In the genomic region with DNA sequence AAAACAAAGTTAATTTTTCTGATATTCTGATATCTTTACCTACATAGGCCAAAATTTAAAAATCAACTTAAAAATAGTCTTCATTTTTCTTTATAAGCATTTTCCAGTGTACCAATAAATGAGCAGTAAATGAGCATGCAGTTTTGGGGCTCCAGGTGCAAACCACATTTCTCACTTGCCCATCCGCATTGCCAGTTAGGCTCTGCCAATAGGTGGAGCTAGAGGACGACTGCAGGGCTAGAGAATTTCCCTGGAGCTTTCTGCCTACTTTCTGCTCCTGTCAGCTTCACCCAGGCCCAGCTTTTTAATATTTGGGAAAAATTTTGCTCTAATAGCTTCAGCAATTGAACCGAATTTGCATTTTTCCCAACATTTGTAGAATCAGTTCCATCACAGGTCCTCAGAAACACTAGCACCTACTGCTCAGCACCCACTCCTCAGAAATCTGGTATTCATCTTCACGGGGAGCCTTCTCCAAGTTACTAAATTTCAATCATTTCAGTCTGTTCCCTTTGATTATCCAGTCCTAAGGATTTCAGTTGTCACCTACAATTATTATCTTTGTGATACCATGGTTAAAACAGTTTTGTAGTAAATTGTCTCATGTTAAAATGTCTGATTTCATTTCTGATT, we compare ENCODE assay signal across 8 cellular contexts.
DNase-seq lines count a peak whose midpoint lies in the region; ATAC-seq and TF ChIP-seq lines count a peak whose summit lies in the region.

No MANE protein-coding gene starts in this region.

- peaks cover 7% of the 10 kb centered on the region for H3K9me3 Mint-ChIP-seq in nephron progenitor cell

- H3K27ac Mint-ChIP-seq in nephron progenitor cell, result no peak overlapping the region

- H3K4me3 ChIP-seq in cardiac muscle cell (no peak overlapping the region), HFF-Myc (replicated peaks; ENCODE audit: low read depth, low read length) (no peak overlapping the region)

- TF ChIP-seq CTCF in cardiac muscle cell (IDR thresholded peaks at IDR 0.05; ENCODE audit: low read depth, low read length) (peak; percentile 99), HFF-Myc (IDR thresholded peaks at IDR 0.05; ENCODE audit: low read depth, low read length, missing control alignments) (peak; percentile 83), nephron progenitor cell (IDR thresholded peaks at IDR 0.05) (peak; percentile 83)

- peak; percentile 55 to 73 for DNase-seq in cardiac muscle cell (ENCODE audit: low read depth in 1 of 2, low spot score in 1 of 2)
- DNase-seq in Right ventricle myocardium inferior (ENCODE audit: missing footprints), result no peak
- DNase-seq in HFF-Myc (ENCODE audit: extremely low read depth, low read depth), result peak; percentile 12
- peak; percentile 25 for DNase-seq in NCI-H1694 (lab: John Stamatoyannopoulos, UW)
- peak; percentile 71 for DNase-seq in activated CD8-positive, alpha-beta memory T cell treated with anti-CD3 and anti-CD28 coated beads for 24 hours
- DNase-seq in erythroblast (lab: John Stamatoyannopoulos, UW), result peak; percentile 32 to 61
- DNase-seq in nephron progenitor cell, result peak; percentile 54
- DNase-seq in ureter (ENCODE audit: low spot score), result peak; percentile 46

- H3K9me3 ChIP-seq in cardiac muscle cell (ENCODE audit: low read depth), result no peaks in the 10 kb centered on the region

- H3K27ac ChIP-seq in cardiac muscle cell, result no peak overlapping the region

- H3K27me3 ChIP-seq in cardiac muscle cell, result no peaks in the 10 kb centered on the region

- no peaks in the 10 kb centered on the region for H3K4me1 Mint-ChIP-seq in nephron progenitor cell

- H3K36me3 ChIP-seq in cardiac muscle cell, result no peaks in the 10 kb centered on the region

- no peak overlapping the region for H3K4me3 Mint-ChIP-seq in nephron progenitor cell

- no peak for ATAC-seq in Right ventricle myocardium inferior

- H3K27me3 Mint-ChIP-seq in nephron progenitor cell (ENCODE audit: low read depth, poor library complexity), result no peaks in the 10 kb centered on the region

- intact Hi-C loops in Right ventricle myocardium inferior (cut with DNase I), result no loop called here

- no peak for TF ChIP-seq POLR2A in erythroblast (IDR thresholded peaks at IDR 0.05; ENCODE audit: low read length)

- peaks cover 12% of the 10 kb centered on the region for H3K36me3 Mint-ChIP-seq in nephron progenitor cell (ENCODE audit: low read depth)

- H3K4me1 ChIP-seq in cardiac muscle cell (ENCODE audit: low read depth), result no peaks in the 10 kb centered on the region
